Comparison of ENCODE assay signal across 20 cellular contexts in the genomic region with DNA sequence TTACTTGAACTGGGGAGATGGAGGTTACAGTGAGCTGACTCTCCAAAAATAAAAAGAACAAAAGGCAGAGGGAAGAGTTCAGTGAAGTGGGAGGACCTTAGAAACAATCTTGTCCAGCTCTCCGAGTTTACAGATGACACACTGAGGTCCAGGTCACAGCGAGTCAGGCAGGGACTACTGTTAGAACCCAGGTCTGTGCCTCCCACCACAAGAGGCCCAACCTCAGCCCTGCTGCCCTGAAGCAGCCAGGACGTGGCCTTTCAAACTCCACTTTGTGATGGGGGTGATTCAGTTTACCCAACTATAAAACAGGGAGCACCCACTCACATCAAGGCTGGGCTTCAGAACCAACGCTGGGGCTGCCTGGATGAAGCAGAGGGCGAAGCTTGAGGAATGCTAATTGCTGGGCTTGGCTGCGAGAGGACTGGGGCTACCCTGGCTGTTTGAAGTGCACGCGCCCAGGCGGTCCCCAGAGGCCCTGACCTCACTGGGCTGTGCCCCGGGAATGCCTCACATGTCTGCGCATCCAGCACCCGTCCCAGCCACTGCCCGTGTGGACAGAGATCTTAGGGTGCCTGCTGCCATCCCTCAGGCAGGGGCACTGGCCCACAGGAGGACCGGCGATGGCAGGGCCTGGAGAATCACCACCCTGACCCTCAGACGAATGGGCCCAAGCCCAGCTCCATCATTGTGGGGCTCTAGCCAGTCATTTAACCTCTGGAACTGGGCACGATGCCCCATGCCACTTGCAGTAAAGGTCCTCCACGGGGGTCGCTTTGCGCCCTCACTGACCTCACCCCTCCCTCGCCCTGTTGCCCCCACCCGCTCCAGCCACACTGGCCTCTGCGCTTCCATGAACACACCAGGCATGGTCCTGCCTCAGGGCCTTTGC. TPM values are rescaled to one million over a fixed set of nuclear protein-coding genes. Genes with fewer than 3 reads are reported as not detected.
A peak's percentile ranks its signal among the peaks of the same experiment; 100 is the strongest.
DNase-seq lines count a peak whose midpoint lies in the region; ATAC-seq, FAIRE-seq and TF ChIP-seq lines count a peak whose summit lies in the region.
"Had no signal": no experiment of that assay in that cellular context is flagged by ENCODE, and none has a peak within 500 bp of the region (broad histone marks: within the 10 kb centered on the region; RNA-seq: fewer than 3 reads in every experiment).

No MANE protein-coding gene starts in this region.

- H3K4me2 ChIP-seq in A549 = no peak overlapping the region
- H3K4me2 ChIP-seq: BLaER1 had no signal

- no peaks in the 10 kb centered on the region for H3K36me3 ChIP-seq in GM06990 (ENCODE audit: control insufficient read depth, insufficient read depth, low read length)
- H3K36me3 ChIP-seq in right lobe of liver = no peaks in the 10 kb centered on the region
- H3K36me3 ChIP-seq: BLaER1, brain microvascular endothelial cell, neutrophil, right atrium auricular region had no signal

- no peaks in the 10 kb centered on the region for H3K9me3 ChIP-seq in A549
- H3K9me3 ChIP-seq in right lobe of liver = no peaks in the 10 kb centered on the region
- H3K9me3 ChIP-seq: BLaER1, neutrophil, right atrium auricular region had no signal

- ATAC-seq in A549 (no peak), right lobe of liver (no peak), HG02981 (IDR thresholded peaks at IDR 0.05; ENCODE audit: unreplicated experiment) (no peak), HG03159 (IDR thresholded peaks at IDR 0.05; ENCODE audit: unreplicated experiment) (no peak)
- ATAC-seq: stimulated activated memory B cell treated with anti-CD40 and anti-IgM and Interleukin-4, amounts not matched to agents 10 μg/mL and 1 μg/mL and 100 μg/mL, for 72 hours had no signal

- no peak overlapping the region for H3K4me3 ChIP-seq in A549
- no peak overlapping the region for H3K4me3 ChIP-seq in GM06990 (replicated peaks; ENCODE audit: low read depth, low read length)
- H3K4me3 ChIP-seq in right lobe of liver = no peak overlapping the region
- H3K4me3 ChIP-seq: BLaER1, right atrium auricular region had no signal

- TF ChIP-seq CTCF in A549 (IDR thresholded peaks at IDR 0.05) = no peak
- TF ChIP-seq CTCF in GM06990 (IDR thresholded peaks at IDR 0.05; ENCODE audit: insufficient read depth, low read length, poor library complexity, severe bottlenecking) = no peak
- TF ChIP-seq CTCF in right lobe of liver (IDR thresholded peaks at IDR 0.05) = no peak

- H3K4me1 ChIP-seq in A549 = peaks cover 46% of the 10 kb centered on the region
- no peaks in the 10 kb centered on the region for H3K4me1 ChIP-seq in right lobe of liver

- POLR2A ChIA-PET in A549 (lab: Yijun Ruan, JAX) = interaction anchor here (0.5 kb wide), 1 partner anchor 105 kb away, joined by 3 read pairs; a partner anchor contains a TSS

- DNase-seq in A549 (ENCODE audit: low read depth in 1 of 2, low spot score in 1 of 2) (no peak), GM06990 (ENCODE audit: extremely low read depth, insufficient read length) (peak; percentile 3), SW480 (ENCODE audit: low spot score) (peak; percentile 79), right lobe of liver (peak in 2 of 3 donors; percentile 17 to 45), NCI-H187 (lab: John Stamatoyannopoulos, UW) (no peak)
- no peak for DNase-seq in central memory CD4-positive, alpha-beta T cell
- DNase-seq: activated naive CD4-positive, alpha-beta T cell treated with anti-CD3 and anti-CD28 coated beads, Interleukin-2, amount 10 ng/mL, durations not matched to agents 7 days and 5 days; brain microvascular endothelial cell; DMS53; foreskin melanocyte; NCI-H1694; NCI-H446 treated with DMSO at 0.1 percent for 48 hours had no signal

- WGBS in A549 (ENCODE audit: missing lambda C conversion rate) = 84% methylated on average over 22 of the region's 23 CpGs
- WGBS in right lobe of liver (ENCODE audit: insufficient coverage, low coverage, low lambda C conversion rate, missing lambda C conversion rate) = 78% methylated on average over 10 of the region's 23 CpGs

- H3K27me3 ChIP-seq in GM06990 (replicated peaks; ENCODE audit: control insufficient read depth, insufficient read depth, low read length) = no peaks in the 10 kb centered on the region
- no peaks in the 10 kb centered on the region for H3K27me3 ChIP-seq in right lobe of liver
- H3K27me3 ChIP-seq: BLaER1, brain microvascular endothelial cell, neutrophil, right atrium auricular region had no signal

- TF ChIP-seq POLR2A in A549 (IDR thresholded peaks at IDR 0.05; ENCODE audit: low read length) (no peak), right lobe of liver (IDR thresholded peaks at IDR 0.05) (no peak)

- peak overlapping the region; percentile 65 to 86; a peak in 5 of 6 replicates for H3K27ac ChIP-seq in A549
- no peak overlapping the region for H3K27ac ChIP-seq in right lobe of liver
- H3K27ac ChIP-seq: BLaER1, neutrophil had no signal

- CTCF ChIA-PET in A549 (lab: Yijun Ruan, JAX) = interaction anchor here (0.8 to 8.8 kb wide), 6 partner anchors 8 to 82 kb away, joined by 3 to 215 read pairs (median 24); no protein-coding TSS in a partner anchor

- TF ChIP-seq RAD21 in A549 (conservative IDR thresholded peaks at IDR 0.05 in 1 of 2, IDR thresholded peaks at IDR 0.05 in 1 of 2) = no peak

- no peak for FAIRE-seq in A549 (lab: Jason Lieb, UNC)
- FAIRE-seq: H1, urothelium cell line had no signal

- intact Hi-C loops in right lobe of liver (cut with DNase I) = no loop called here

- TF ChIP-seq EP300 in A549 (IDR thresholded peaks at IDR 0.05) = no peak

TF ChIP-seq in A549, 52 proteins besides CTCF, POLR2A, EP300 and RAD21:
- TF ChIP-seq RARB (CRISPR knock-in tag; IDR thresholded peaks at IDR 0.05) (no peak), RFX5 (IDR thresholded peaks at IDR 0.05) (no peak), FOXS1 (CRISPR knock-in tag; IDR thresholded peaks at IDR 0.05) (no peak), HEYL (CRISPR knock-in tag; IDR thresholded peaks at IDR 0.05) (no peak), TFCP2L1 (CRISPR knock-in tag; IDR thresholded peaks at IDR 0.05) (no peak), MAFK (IDR thresholded peaks at IDR 0.05; ENCODE audit: partially characterized antibody) (no peak), RNF2 (IDR thresholded peaks at IDR 0.05; ENCODE audit: borderline replicate concordance, low read depth) (no peak), SMC3 (IDR thresholded peaks at IDR 0.05) (no peak), KDM1A (IDR thresholded peaks at IDR 0.05; ENCODE audit: low read depth) (no peak), HOXB13 (CRISPR knock-in tag; IDR thresholded peaks at IDR 0.05; ENCODE audit: low read depth) (no peak), BHLHE40 (IDR thresholded peaks at IDR 0.05; ENCODE audit: low read depth, low read length) (no peak), EHF (CRISPR knock-in tag; IDR thresholded peaks at IDR 0.05) (no peak), CHD4 (IDR thresholded peaks at IDR 0.05; ENCODE audit: borderline replicate concordance) (no peak), JUN (IDR thresholded peaks at IDR 0.05) (no peak), HOXA7 (CRISPR knock-in tag; IDR thresholded peaks at IDR 0.05) (no peak)
- TF ChIP-seq, protein P1, sequence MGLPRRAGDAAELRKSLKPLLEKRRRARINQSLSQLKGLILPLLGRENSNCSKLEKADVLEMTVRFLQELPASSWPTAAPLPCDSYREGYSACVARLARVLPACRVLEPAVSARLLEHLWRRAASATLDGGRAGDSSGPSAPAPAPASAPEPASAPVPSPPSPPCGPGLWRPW (IDR thresholded peaks at IDR 0.05) = no peak

RNA-seq across cellular contexts. Expression of a gene that starts 11.4 kb away (rescaled TPM):
- polyA plus RNA-seq in A549 (2011; rRNA removed) = 0.26 and 0.28 TPM in 2 replicates
- polyA plus RNA-seq in A549 (2012; cell fraction: cytosol; rRNA removed) = 0.07 and 0.19 TPM in 2 replicates
- polyA plus RNA-seq in A549 (2012; cell fraction: nucleus; rRNA removed) = 0.23 and 0.32 TPM in 2 replicates
- 0.07 to 0.22 TPM (median 0.15 TPM) in 3 replicates for polyA plus RNA-seq in A549 (2017; fragmentation: RNase III; extraction: RNeasy Plus Mini Kit Qiagen cat#74134 plus additional on column Dnase treatment)
- polyA minus RNA-seq in A549 (2011; rRNA and poly(A)+ RNA removed) = 0.15 and 0.54 TPM in 2 replicates
- under 1 TPM in 2 of 6 experiments, not detected in 4; 0.07 to 0.14 TPM for total RNA-seq in right lobe of liver

RNA-seq across cellular contexts. Expression of a gene that starts 41.2 kb away (rescaled TPM):
- polyA plus RNA-seq in A549 (2011; rRNA removed) (11.0 and 12.8 TPM in 2 replicates), A549 (2017; fragmentation: RNase III; extraction: RNeasy Plus Mini Kit Qiagen cat#74134 plus additional on column Dnase treatment) (19.8 to 22.0 TPM (median 20.5 TPM) in 3 replicates)
- polyA plus RNA-seq in A549 (2012; cell fraction: cytosol; rRNA removed) = 11.1 and 15.8 TPM in 2 replicates
- 38.5 and 42.5 TPM in 2 replicates for polyA plus RNA-seq in A549 (2012; cell fraction: nucleus; rRNA removed)
- polyA minus RNA-seq in A549 (2011; rRNA and poly(A)+ RNA removed) = 18.1 and 22.7 TPM in 2 replicates
- total RNA-seq in right lobe of liver = 10 to 100 TPM; 10.1 to 41.7 (median 21.5) TPM

Comparison
In these comparisons a context has a peak if more than half of its experiments do, and no peak if none do; other contexts are left out.
1. DNase-seq: peak in GM06990 (single experiment), SW480 (single experiment) and right lobe of liver (2 of 3); none in A549 (0 of 2), central memory CD4-positive, alpha-beta T cell (single experiment) and NCI-H187 (0 of 2).
2. H3K27ac ChIP-seq: peak in A549 (2 of 2); none in right lobe of liver (0 of 3).